Comparison of ENCODE assay signal across 8 cellular contexts in the genomic region with DNA sequence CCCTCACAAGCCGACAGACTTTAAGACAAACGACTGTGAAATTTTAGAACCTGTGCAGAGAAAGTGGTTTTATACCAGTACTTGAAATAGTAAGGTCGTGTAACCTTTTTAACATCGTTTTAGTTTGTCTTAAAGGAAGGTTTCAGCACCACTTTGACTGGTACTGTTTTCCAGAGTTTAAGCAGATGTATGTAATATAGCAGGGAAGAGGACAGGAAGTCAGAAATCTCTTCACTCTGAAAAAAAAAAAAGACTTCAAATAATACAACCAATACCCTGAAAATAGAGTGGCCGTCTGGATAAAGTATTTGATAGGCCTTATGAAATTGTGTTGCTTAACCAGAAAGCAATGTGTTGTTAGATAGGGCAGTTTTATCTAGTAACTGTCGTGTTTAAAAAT. TPM values are rescaled to one million over a fixed set of nuclear protein-coding genes. Genes with fewer than 3 reads are reported as not detected.
DNase-seq lines count a peak whose midpoint lies in the region; ATAC-seq, FAIRE-seq and TF ChIP-seq lines count a peak whose summit lies in the region.

No MANE protein-coding gene starts in this region.

- H3K9me1 ChIP-seq in IMR-90 (ENCODE audit: insufficient read depth, low read length) = peaks cover 12% of the 10 kb centered on the region

- H3K27me3 ChIP-seq in IMR-90 (ENCODE audit: control insufficient read depth, insufficient read depth, low read length) (no peaks in the 10 kb centered on the region), bronchial epithelial cell (ENCODE audit: control insufficient read depth, insufficient read depth, low read length) (no peaks in the 10 kb centered on the region), mononuclear cell (ENCODE audit: insufficient read depth, low read length) (peaks cover 25% of the 10 kb centered on the region)

- H4K5ac ChIP-seq in IMR-90 (ENCODE audit: low read depth, low read length) = no peak overlapping the region

- peak overlapping the region; percentile 95 for H3K23ac ChIP-seq in IMR-90 (ENCODE audit: low read depth, low read length)

- H3K27ac ChIP-seq in IMR-90 (ENCODE audit: insufficient read depth, low read length) = peak overlapping the region; percentile 19; the same call in 1 of the 2 replicates

- H3K4ac ChIP-seq in IMR-90 (ENCODE audit: low read depth, low read length) = peak overlapping the region; percentile 83; the same call in 1 of the 2 replicates

- H3K36me3 ChIP-seq in IMR-90 (ENCODE audit: control insufficient read depth, insufficient read depth, low read length) (peaks cover under 1% of the 10 kb centered on the region; the same call in 1 of the 2 replicates), bronchial epithelial cell (ENCODE audit: control insufficient read depth, insufficient read depth, low read length) (no peaks in the 10 kb centered on the region)

- peak overlapping the region; percentile 75 for H3K4me3 ChIP-seq in AG09309 (ENCODE audit: control insufficient read depth, low read depth, low read length)
- peak overlapping the region; percentile 53 for H3K4me3 ChIP-seq in IMR-90 (ENCODE audit: insufficient read depth, low read depth, low read length)
- peak overlapping the region; percentile 74 for H3K4me3 ChIP-seq in bronchial epithelial cell (ENCODE audit: low read depth, low read length)
- H3K4me3 ChIP-seq in mononuclear cell (ENCODE audit: low read length) = peak overlapping the region; percentile 52

- dilution Hi-C loops in IMR-90 (cut with HindIII; ENCODE audit: low sequenced_read_pairs, unreplicated experiment) = no loop called here

- in situ Hi-C loops in IMR-90 (cut with MboI; ENCODE audit: low sequenced_read_pairs) = loop anchor here (10.0 kb wide), 1 partner anchor 323 kb away; no protein-coding TSS in a partner anchor

- H2BK5ac ChIP-seq in IMR-90 (ENCODE audit: low read depth, low read length, poor library complexity, severe bottlenecking) = peak overlapping the region; percentile 93

- H3K9me3 ChIP-seq in IMR-90 (ENCODE audit: control insufficient read depth, insufficient read depth, low read length) (no peaks in the 10 kb centered on the region), mononuclear cell (ENCODE audit: low read depth, low read length) (no peaks in the 10 kb centered on the region)

- H3K9ac ChIP-seq in IMR-90 (ENCODE audit: low read depth, low read length) = peak overlapping the region; percentile 86

- TF ChIP-seq RAD21 in IMR-90 (IDR thresholded peaks at IDR 0.05; ENCODE audit: low read length) = no peak

- peak overlapping the region; percentile 75; the same call in 1 of the 2 replicates for H3K14ac ChIP-seq in IMR-90 (replicated peaks; ENCODE audit: low read depth, low read length)

- H3K4me1 ChIP-seq in IMR-90 (ENCODE audit: control insufficient read depth, insufficient read depth, low read length) (peaks cover 13% of the 10 kb centered on the region; the same call in 1 of the 2 replicates), mononuclear cell (ENCODE audit: insufficient read depth, low read length) (peaks cover 13% of the 10 kb centered on the region)

- H3K56ac ChIP-seq in IMR-90 (ENCODE audit: extremely low read depth, insufficient read depth, low read length) = peak overlapping the region; percentile 64; the same call in 1 of the 2 replicates

- peak overlapping the region; percentile 81 for H3K18ac ChIP-seq in IMR-90 (ENCODE audit: low read depth, low read length)

- ATAC-seq in IMR-90 (ENCODE audit: low read depth) = no peak
- ATAC-seq in HG03175 (IDR thresholded peaks at IDR 0.05; ENCODE audit: unreplicated experiment) = no peak

- peak overlapping the region; percentile 35; the same call in 1 of the 2 replicates for H2BK120ac ChIP-seq in IMR-90 (ENCODE audit: low read depth, low read length)

- CTCF ChIA-PET in IMR-90 (lab: Yijun Ruan, JAX) = interaction anchor here (0.5 kb wide), 1 partner anchor 502 kb away, joined by 4 read pairs; no protein-coding TSS in a partner anchor

- POLR2A ChIA-PET in IMR-90 (lab: Charles Lee; ENCODE audit: unreplicated experiment) = no interaction called here

- H4K20me1 ChIP-seq in IMR-90 (ENCODE audit: insufficient read depth, low read length) = peaks cover 36% of the 10 kb centered on the region

- intact Hi-C loops in IMR-90 (cut with micrococcal nuclease) = loop anchor here (1.0 to 5.0 kb wide), 6 partner anchors 69 to 328 kb away; no protein-coding TSS in a partner anchor

- no peak overlapping the region for H2AK9ac ChIP-seq in IMR-90 (replicated peaks; ENCODE audit: low read depth, low read length, poor library complexity)

- peak overlapping the region; percentile 13 to 59; a peak in 1 of 4 replicates for H4K8ac ChIP-seq in IMR-90 (ENCODE audit: low read depth in 2 of 2, low read length in 2 of 2)

- TF ChIP-seq CTCF in AG09309 (IDR thresholded peaks at IDR 0.05; ENCODE audit: control insufficient read depth, insufficient read depth, low read depth, low read length, missing control alignments) (no peak), IMR-90 (conservative IDR thresholded peaks at IDR 0.05; ENCODE audit: low read depth, low read length) (no peak), bronchial epithelial cell (IDR thresholded peaks at IDR 0.05; ENCODE audit: insufficient read depth, low read length, severe bottlenecking) (no peak)

- TF ChIP-seq POLR2A in IMR-90 (IDR thresholded peaks at IDR 0.05; ENCODE audit: low read depth, low read length) = no peak

- H4K91ac ChIP-seq in IMR-90 (ENCODE audit: insufficient read depth, low read depth, low read length) = no peak overlapping the region

- BruUV-seq in IMR-90 (replicated peaks; lab: Mats Ljungman, UMichigan) = no TSS peak

- H2BK15ac ChIP-seq in IMR-90 (ENCODE audit: low read depth, low read length) = no peak overlapping the region

- DNase-seq in AG09309 (ENCODE audit: low read depth) (no peak), IMR-90 (peak; percentile 61), bronchial epithelial cell (ENCODE audit: low read depth) (peak; percentile 45), NCI-H146 (lab: John Stamatoyannopoulos, UW) (no peak), AG08395 (ENCODE audit: low spot score) (no peak), mucosa of gallbladder (ENCODE audit: low spot score) (no peak)

- H2AFZ ChIP-seq in IMR-90 (replicated peaks; ENCODE audit: low read length, poor library complexity) = no peak overlapping the region

- no CpG with 5 or more reads among the region's 6 CpGs for WGBS in IMR-90 (ENCODE audit: extremely low coverage in 2 of 2, insufficient read length in 1 of 2), 2 experiments

- FAIRE-seq in bronchial epithelial cell (lab: Jason Lieb, UNC) = no peak

- no peak overlapping the region; the same call in 1 of the 2 replicates for H2BK20ac ChIP-seq in IMR-90 (ENCODE audit: low read depth, low read length)

- peaks cover 0 to 24% of the 10 kb centered on the region in 2 experiments; a peak in 2 of 4 replicates for H3K79me1 ChIP-seq in IMR-90 (ENCODE audit: low read depth in 1 of 2, low read length in 2 of 2)

- H2AK5ac ChIP-seq in IMR-90 (ENCODE audit: low read depth, low read length) = no peak overlapping the region

- H3K4me2 ChIP-seq in IMR-90 (ENCODE audit: low read depth, low read length) = peak overlapping the region; percentile 99

TF ChIP-seq in IMR-90, 13 proteins besides CTCF, POLR2A, EP300 and RAD21:
- TF ChIP-seq CEBPB (IDR thresholded peaks at IDR 0.05; ENCODE audit: low read depth, low read length) (0 out of 2 replicates have a peak, but pooled peaks have one; percentile 8), SMC3 (IDR thresholded peaks at IDR 0.05; ENCODE audit: low read depth, low read length) (no peak)
- TF ChIP-seq, protein P1, sequence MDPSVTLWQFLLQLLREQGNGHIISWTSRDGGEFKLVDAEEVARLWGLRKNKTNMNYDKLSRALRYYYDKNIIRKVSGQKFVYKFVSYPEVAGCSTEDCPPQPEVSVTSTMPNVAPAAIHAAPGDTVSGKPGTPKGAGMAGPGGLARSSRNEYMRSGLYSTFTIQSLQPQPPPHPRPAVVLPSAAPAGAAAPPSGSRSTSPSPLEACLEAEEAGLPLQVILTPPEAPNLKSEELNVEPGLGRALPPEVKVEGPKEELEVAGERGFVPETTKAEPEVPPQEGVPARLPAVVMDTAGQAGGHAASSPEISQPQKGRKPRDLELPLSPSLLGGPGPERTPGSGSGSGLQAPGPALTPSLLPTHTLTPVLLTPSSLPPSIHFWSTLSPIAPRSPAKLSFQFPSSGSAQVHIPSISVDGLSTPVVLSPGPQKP (IDR thresholded peaks at IDR 0.05; ENCODE audit: borderline replicate concordance, low read depth, low read length) = no peak

RNA-seq across cellular contexts. Expression of a gene that starts 1.5 kb away (rescaled TPM):
- total RNA-seq in IMR-90 (2012; rRNA removed) (118 and 145 TPM in 2 replicates), bronchial epithelial cell (37.6 and 56.3 TPM in 2 replicates), mononuclear cell (3.5 TPM), mucosa of gallbladder (243 TPM)
- 155 and 175 TPM in 2 replicates for polyA plus RNA-seq in IMR-90 (2012; rRNA removed)
- polyA plus RNA-seq in IMR-90 (2012; cell fraction: cytosol; rRNA removed) = 85.4 and 86.8 TPM in 2 replicates
- polyA plus RNA-seq in IMR-90 (2012; cell fraction: nucleus; rRNA removed; ENCODE audit: low replicate concordance) = 65.5 and 124 TPM in 2 replicates

Comparison
In these comparisons a context has a peak if more than half of its experiments do, and no peak if none do; other contexts are left out.
1. DNase-seq: peak in IMR-90 (single experiment) and bronchial epithelial cell (single experiment); none in AG09309 (single experiment), NCI-H146 (single experiment), AG08395 (single experiment) and mucosa of gallbladder (single experiment).
2. Peak in every context shown above with its lines, with median percentiles within 50 percentile points of each other: H3K4me3 ChIP-seq.